ENCODE assay signal across 31 cellular contexts in the genomic region with DNA sequence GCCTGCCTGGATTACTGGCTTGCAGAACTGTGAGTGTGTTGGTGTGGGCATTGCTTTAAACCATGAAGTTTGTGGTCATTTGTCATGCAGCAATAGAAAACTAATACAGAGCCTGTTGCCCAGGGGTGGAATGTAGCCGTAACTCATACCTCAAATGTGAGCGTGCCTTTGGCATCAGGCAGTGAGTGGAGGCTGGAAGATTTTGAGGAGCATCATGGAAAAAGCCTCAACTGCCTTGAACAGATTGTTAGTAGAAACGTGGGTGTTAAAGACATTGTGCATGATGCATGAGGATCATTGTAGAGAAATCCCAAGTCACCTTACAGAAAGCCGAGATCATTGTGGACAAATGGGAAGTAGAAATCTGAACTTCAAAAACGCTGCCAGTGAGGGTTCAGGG.
"Had no signal": no experiment of that assay in that cellular context is flagged by ENCODE, and none has a peak within 500 bp of the region (broad histone marks: within the 10 kb centered on the region; RNA-seq: fewer than 3 reads in every experiment).

No MANE protein-coding gene starts in this region.

- ATAC-seq: activated CD8-positive, alpha-beta T cell treated with anti-CD3 and anti-CD28 coated beads for 36 hours; activated naive CD4-positive, alpha-beta T cell treated with anti-CD3 and anti-CD28 coated beads, Interleukin-2, amount 50 U/mL, for 72 hours; activated T-cell treated with anti-CD3 and anti-CD28 coated beads, Interleukin-2, amount 50 U/mL, for 4 hours; activated T-cell treated with anti-CD3 and anti-CD28 coated beads, Interleukin-2, amount 50 U/mL, for 72 hours; activated T-helper 17 cell treated with anti-CD3 and anti-CD28 coated beads, Interleukin-2, amount 50 U/mL, for 72 hours; body of pancreas had no signal

- DNase-seq: activated B cell treated with CpG ODN at 0.5 μM for 24 hours; activated CD4-positive, alpha-beta memory T cell treated with anti-CD3 and anti-CD28 coated beads for 36 hours; activated CD4-positive, alpha-beta T cell treated with anti-CD3 and anti-CD28 coated beads for 4 hours; activated CD4-positive, alpha-beta T cell treated with anti-CD3 and anti-CD28 coated beads, Interleukin-2, amount 50 U/mL, for 1 hour; activated CD4-positive, alpha-beta T cell treated with anti-CD3 and anti-CD28 coated beads, Interleukin-2, amount 50 U/mL, for 4 hours; activated CD4-positive, CD25-positive, alpha-beta regulatory T cell treated with anti-CD3 and anti-CD28 coated beads, Interleukin-2, amount 50 U/mL, for 72 hours; activated CD8-positive, alpha-beta memory T cell treated with anti-CD3 and anti-CD28 coated beads, Interleukin-2, amount 50 U/mL, for 4 hours; activated CD8-positive, alpha-beta T cell treated with anti-CD3 and anti-CD28 coated beads for 36 hours; activated effector memory CD4-positive, alpha-beta T cell treated with anti-CD3 and anti-CD28 coated beads, Interleukin-2, amount 50 U/mL, for 16 hours; activated gamma-delta T cell treated with Interleukin-2 at 50 U/mL for 16 hours; activated naive CD4-positive, alpha-beta T cell; activated naive CD4-positive, alpha-beta T cell treated with anti-CD3 and anti-CD28 coated beads for 36 hours; activated naive CD4-positive, alpha-beta T cell treated with anti-CD3 and anti-CD28 coated beads, Interleukin-2, amount 50 U/mL, for 16 hours; activated naive CD8-positive, alpha-beta T cell treated with anti-CD3 and anti-CD28 coated beads for 36 hours; activated T-cell treated with anti-CD3 and anti-CD28 coated beads for 4 hours; activated T-cell treated with anti-CD3 and anti-CD28 coated beads, Interleukin-2, amount 50 U/mL, for 1 hour; activated T-cell treated with anti-CD3 and anti-CD28 coated beads, Interleukin-2, amount 50 U/mL, for 4 hours; activated T-cell treated with anti-CD3 and anti-CD28 coated beads, Interleukin-2, amount 50 U/mL, for 72 hours; adrenal gland; amniotic stem cell; aorta; body of pancreas; brain microvascular endothelial cell; caudate nucleus; cerebellar nuclear complex; T-helper 1 cell; T-helper 2 cell; T-helper 9 cell had no signal

- H3K27me3 ChIP-seq: adrenal gland, body of pancreas, brain microvascular endothelial cell, breast epithelium had no signal

- H3K9me3 ChIP-seq: adrenal gland, body of pancreas, breast epithelium had no signal

- H3K4me3 ChIP-seq: adrenal gland, body of pancreas, breast epithelium had no signal

- H3K36me3 ChIP-seq: adrenal gland, brain microvascular endothelial cell, breast epithelium had no signal
